21 cellular contexts compared by ENCODE assay signal in genomic region chr10:117362313-117362712, GRCh38. TPM values are rescaled to one million over a fixed set of nuclear protein-coding genes. Genes with fewer than 3 reads are reported as not detected.
DNase-seq lines count a peak whose midpoint lies in the region; ATAC-seq, FAIRE-seq and TF ChIP-seq lines count a peak whose summit lies in the region.
"Had no signal": no experiment of that assay in that cellular context is flagged by ENCODE, and none has a peak within 500 bp of the region (broad histone marks: within the 10 kb centered on the region; RNA-seq: fewer than 3 reads in every experiment).

No MANE protein-coding gene starts in this region.

- TF ChIP-seq EP300 in HepG2 (IDR thresholded peaks at IDR 0.05; ENCODE audit: low read depth in 2 of 2, low read length in 2 of 2) (no peak), HepG2 (CRISPR knock-in tag; IDR thresholded peaks at IDR 0.05; ENCODE audit: borderline replicate concordance) (no peak)

- H4K20me1 ChIP-seq in HepG2 (ENCODE audit: insufficient read depth, low read length): 0 out of 2 replicates have a peak, but pooled peaks cover 15% of the 10 kb centered on the region
- H4K20me1 ChIP-seq in astrocyte (ENCODE audit: insufficient read depth, low read length): peaks cover 48% of the 10 kb centered on the region
- H4K20me1 ChIP-seq in hepatocyte (ENCODE audit: insufficient read depth, poor library complexity, severe bottlenecking): peaks cover 27% of the 10 kb centered on the region

- peaks cover 96% of the 10 kb centered on the region for H3K79me2 ChIP-seq in HepG2 (ENCODE audit: insufficient read depth, low read length)
- H3K79me2 ChIP-seq in astrocyte (ENCODE audit: insufficient read depth, low read length): peaks cover 93% of the 10 kb centered on the region
- peaks cover 95% of the 10 kb centered on the region for H3K79me2 ChIP-seq in hepatocyte

- H3K27ac Mint-ChIP-seq in astrocyte (ENCODE audit: unreplicated experiment): no peak overlapping the region
- H3K27ac Mint-ChIP-seq: activated naive CD4-positive, alpha-beta T cell treated with anti-CD3 and anti-CD28 coated beads, Interleukin-2, amount 10 ng/mL, durations not matched to agents 7 days and 5 days; memory B cell had no signal

- H3K36me3 Mint-ChIP-seq in astrocyte (ENCODE audit: low read depth, unreplicated experiment): peaks cover 1% of the 10 kb centered on the region
- H3K36me3 Mint-ChIP-seq: activated naive CD4-positive, alpha-beta T cell treated with anti-CD3 and anti-CD28 coated beads, Interleukin-2, amount 10 ng/mL, durations not matched to agents 7 days and 5 days; memory B cell; naive thymus-derived CD8-positive, alpha-beta T cell had no signal

- no peak for FAIRE-seq in HepG2 (lab: Jason Lieb, UNC)
- no peak for FAIRE-seq in astrocyte (lab: Jason Lieb, UNC)

- H3K4me3 ChIP-seq in HepG2 (replicated peaks in 1 of 3; ENCODE audit: insufficient read depth in 1 of 3, low read depth in 2 of 3, low read length in 3 of 3) (peak overlapping the region in 1 of 3 experiments; percentile 44; a peak in 2 of 6 replicates), right lobe of liver (peak overlapping the region in 1 of 3 donors; percentile 27), astrocyte (ENCODE audit: insufficient read depth, low read depth, low read length) (no peak overlapping the region), hepatocyte (no peak overlapping the region)
- H3K4me3 ChIP-seq: thyroid gland had no signal

- peaks cover 87% of the 10 kb centered on the region for H3K4me1 ChIP-seq in HepG2 (ENCODE audit: insufficient read depth, low read length)
- peaks cover 0 to 59% (median 22%) of the 10 kb centered on the region in 4 donors for H3K4me1 ChIP-seq in right lobe of liver
- H3K4me1 ChIP-seq in astrocyte (ENCODE audit: insufficient read depth, low read length): peaks cover 54% of the 10 kb centered on the region
- peaks cover 54% of the 10 kb centered on the region for H3K4me1 ChIP-seq in hepatocyte (ENCODE audit: insufficient read depth)

- no peaks in the 10 kb centered on the region for H3K9me3 Mint-ChIP-seq in astrocyte (ENCODE audit: unreplicated experiment)
- H3K9me3 Mint-ChIP-seq: activated naive CD4-positive, alpha-beta T cell treated with anti-CD3 and anti-CD28 coated beads, Interleukin-2, amount 10 ng/mL, durations not matched to agents 7 days and 5 days; memory B cell; naive thymus-derived CD8-positive, alpha-beta T cell had no signal

- no peaks in the 10 kb centered on the region for H3K9me2 ChIP-seq in hepatocyte (replicated peaks; ENCODE audit: insufficient read depth)

- CTCF ChIA-PET in HepG2 (lab: Yijun Ruan, JAX; ENCODE audit: low intra/inter-chr PET ratio, low total read pairs): no interaction called here

- no peaks in the 10 kb centered on the region for H3K27me3 Mint-ChIP-seq in astrocyte (ENCODE audit: low read depth, unreplicated experiment)
- H3K27me3 Mint-ChIP-seq: activated naive CD4-positive, alpha-beta T cell treated with anti-CD3 and anti-CD28 coated beads, Interleukin-2, amount 10 ng/mL, durations not matched to agents 7 days and 5 days; memory B cell; naive thymus-derived CD8-positive, alpha-beta T cell had no signal

- TF ChIP-seq POLR2A in HepG2 (IDR thresholded peaks at IDR 0.05; ENCODE audit: insufficient read depth in 1 of 2, low read depth in 2 of 2, low read length in 2 of 2) (no peak), right lobe of liver (IDR thresholded peaks at IDR 0.05) (no peak)

- H3K4me3 Mint-ChIP-seq in astrocyte (ENCODE audit: unreplicated experiment): no peak overlapping the region
- H3K4me3 Mint-ChIP-seq: activated naive CD4-positive, alpha-beta T cell treated with anti-CD3 and anti-CD28 coated beads, Interleukin-2, amount 10 ng/mL, durations not matched to agents 7 days and 5 days; memory B cell; naive thymus-derived CD8-positive, alpha-beta T cell had no signal

- TF ChIP-seq RAD21 in HepG2 (CRISPR knock-in tag; IDR thresholded peaks at IDR 0.05): no peak

- intact Hi-C loops in HepG2 (cut with micrococcal nuclease; ENCODE audit: unreplicated experiment): no loop called here
- intact Hi-C loops in right lobe of liver (cut with DNase I): no loop called here

- ATAC-seq in HepG2 (no peak), right lobe of liver (no peak)
- ATAC-seq: naive thymus-derived CD8-positive, alpha-beta T cell had no signal

- H2AFZ ChIP-seq in HepG2 (ENCODE audit: low read length) (no peak overlapping the region), astrocyte (ENCODE audit: low read depth, low read length) (no peak overlapping the region), hepatocyte (no peak overlapping the region)

- H3K27me3 ChIP-seq in HepG2 (ENCODE audit: control insufficient read depth in 1 of 2, insufficient read depth in 2 of 2, low read length in 2 of 2) (no peaks in the 10 kb centered on the region), right lobe of liver (no peaks in the 10 kb centered on the region), astrocyte (ENCODE audit: insufficient read depth, low read length) (no peaks in the 10 kb centered on the region), hepatocyte (no peaks in the 10 kb centered on the region)
- H3K27me3 ChIP-seq: thyroid gland had no signal

- H3K4me1 Mint-ChIP-seq in astrocyte (ENCODE audit: low read depth, unreplicated experiment): peaks cover 35% of the 10 kb centered on the region

- no peak for TF ChIP-seq CTCF in HepG2 (CRISPR knock-in tag; IDR thresholded peaks at IDR 0.05)
- no peak for TF ChIP-seq CTCF in right lobe of liver (IDR thresholded peaks at IDR 0.05)
- TF ChIP-seq CTCF in astrocyte (IDR thresholded peaks at IDR 0.05; ENCODE audit: insufficient read depth, low read depth, low read length): no peak
- no peak for TF ChIP-seq CTCF in hepatocyte (IDR thresholded peaks at IDR 0.05; ENCODE audit: poor library complexity)

- H3K9me3 ChIP-seq in HepG2 (ENCODE audit: low read length) (no peaks in the 10 kb centered on the region), right lobe of liver (no peaks in the 10 kb centered on the region), astrocyte (ENCODE audit: insufficient read depth, low read depth, low read length) (no peaks in the 10 kb centered on the region), hepatocyte (ENCODE audit: low read depth) (no peaks in the 10 kb centered on the region)
- H3K9me3 ChIP-seq: thyroid gland had no signal

- H3K9ac ChIP-seq in HepG2 (ENCODE audit: insufficient read depth, low read depth, low read length): no peak overlapping the region
- H3K9ac ChIP-seq in astrocyte (ENCODE audit: low read length): no peak overlapping the region

- H3K36me3 ChIP-seq in HepG2 (replicated peaks in 1 of 2; ENCODE audit: control insufficient read depth in 1 of 2, insufficient read depth in 2 of 2, low read length in 2 of 2) (no peaks in the 10 kb centered on the region), right lobe of liver (no peaks in the 10 kb centered on the region), astrocyte (ENCODE audit: insufficient read depth, low read length) (no peaks in the 10 kb centered on the region), hepatocyte (replicated peaks; ENCODE audit: insufficient read depth, low read depth) (no peaks in the 10 kb centered on the region)
- H3K36me3 ChIP-seq: thyroid gland had no signal

- H3K27ac ChIP-seq in HepG2 (ENCODE audit: extremely low read length, insufficient read depth, low read length) (peak overlapping the region; percentile 73), right lobe of liver (peak overlapping the region in 1 of 3 donors; percentile 50), astrocyte (ENCODE audit: low read depth, low read length) (peak overlapping the region; percentile 65), hepatocyte (peak overlapping the region; percentile 36)
- H3K27ac ChIP-seq: thyroid gland had no signal

- POLR2A ChIA-PET in HepG2 (lab: Yijun Ruan, JAX): no interaction called here

- in situ Hi-C loops in HepG2 (cut with HindIII; ENCODE audit: extremely low pct_ligation_motif_present, low pct_unique_long_range_greater_than_20kb): no loop called here

- H3K4me2 ChIP-seq in HepG2 (ENCODE audit: low read depth, low read length) (peak overlapping the region; percentile 71), astrocyte (ENCODE audit: low read length) (peak overlapping the region; percentile 37), hepatocyte (peak overlapping the region; percentile 66)

- DNase-seq in HepG2 (ENCODE audit: low spot score) (no peak), right lobe of liver (no peak), astrocyte (ENCODE audit: low read depth) (peak; percentile 41), hepatocyte (ENCODE audit: low spot score) (no peak), GM19238 (ENCODE audit: insufficient read length, low spot score) (no peak), DMS53 treated with DMSO at 0.1 percent for 48 hours (lab: John Stamatoyannopoulos, UW; ENCODE audit: unreplicated experiment) (no peak)
- no peak for DNase-seq in activated CD4-positive, alpha-beta T cell treated with anti-CD3 and anti-CD28 coated beads, Interleukin-2, amount 50 U/mL, for 4 hours
- no peak for DNase-seq in activated CD8-positive, alpha-beta memory T cell treated with anti-CD3 and anti-CD28 coated beads, Interleukin-2, amount 50 U/mL, for 4 hours
- DNase-seq: activated CD4-positive, alpha-beta T cell treated with anti-CD3 and anti-CD28 coated beads, Interleukin-2, amount 50 U/mL, for 48 hours; activated naive CD4-positive, alpha-beta T cell treated with anti-CD3 and anti-CD28 coated beads, Interleukin-2, amount 10 ng/mL, durations not matched to agents 7 days and 5 days; activated T-cell treated with anti-CD3 and anti-CD28 coated beads, Interleukin-2, amount 50 U/mL, for 1 hour; islet precursor cell; naive thymus-derived CD8-positive, alpha-beta T cell; NCI-H1436; NCI-H446; NK-92 treated with Interleukin-12 subunit alpha and Interleukin-12 subunit beta, amount 100 ng/mL, for 24 hours; posterior cingulate gyrus; RPMI8226; T-helper 1 cell; thyroid gland had no signal

- BruUV-seq in HepG2 (replicated peaks; lab: Mats Ljungman, UMichigan): no TSS peak

RNA-seq across cellular contexts. Expression of gene PDZD8, which starts 12.9 kb away (rescaled TPM):
- total RNA-seq in HepG2 (2016; rRNA removed; fragmentation: Illumina TruSeq; extraction: Trizol) (32.0 and 34.2 TPM in 2 replicates), right lobe of liver (10 to 100 TPM; 33.5 to 59.7 (median 46.4) TPM), astrocyte (29.2 and 31.3 TPM in 2 replicates), hepatocyte (45.6 and 77.2 TPM in 2 replicates)
- 1.8 and 3.3 TPM in 2 replicates for total RNA-seq in HepG2 (2016; cell fraction: cytosol; rRNA removed; fragmentation: Illumina TruSeq; extraction: Trizol; ENCODE audit: low read depth)
- total RNA-seq in HepG2 (2016; cell fraction: insoluble cytoplasmic fraction; rRNA removed; fragmentation: Illumina TruSeq; extraction: Trizol): 30.1 and 30.9 TPM in 2 replicates
- total RNA-seq in HepG2 (2016; cell fraction: membrane; rRNA removed; fragmentation: Illumina TruSeq; extraction: Trizol): 22.1 and 23.4 TPM in 2 replicates
- 34.9 and 35.6 TPM in 2 replicates for total RNA-seq in HepG2 (2016; cell fraction: nucleus; rRNA removed; fragmentation: Illumina TruSeq; extraction: Trizol)
- polyA plus RNA-seq in HepG2 (2011; rRNA removed) (8.2 and 11.2 TPM in 2 replicates), hepatocyte (10.5 and 12.9 TPM in 2 replicates)
- polyA plus RNA-seq in HepG2 (2011; cell fraction: cytosol; rRNA removed): 5.4 and 9.0 TPM in 2 replicates
- polyA plus RNA-seq in HepG2 (2011; cell fraction: nucleus; rRNA removed): 4.6 and 5.6 TPM in 2 replicates
- 13.9 and 14.8 TPM in 2 replicates for polyA plus RNA-seq in HepG2 (2012)
- polyA plus RNA-seq in HepG2 (2016; cell fraction: cytosol; fragmentation: Illumina TruSeq; extraction: Trizol; ENCODE audit: low read depth): 1.5 and 2.0 TPM in 2 replicates
- polyA plus RNA-seq in HepG2 (2016; cell fraction: insoluble cytoplasmic fraction; fragmentation: Illumina TruSeq; extraction: Trizol; ENCODE audit: low read depth): 20.4 and 20.5 TPM in 2 replicates
- 9.6 and 10.4 TPM in 2 replicates for polyA plus RNA-seq in HepG2 (2016; cell fraction: membrane; fragmentation: Illumina TruSeq; extraction: Trizol; ENCODE audit: low read depth)
- 17.1 and 18.4 TPM in 2 replicates for polyA plus RNA-seq in HepG2 (2016; cell fraction: nucleus; fragmentation: Illumina TruSeq; extraction: Trizol; ENCODE audit: insufficient read depth, low read depth)
- 21.5 and 39.5 TPM in 2 replicates for polyA minus RNA-seq in HepG2 (2011; rRNA and poly(A)+ RNA removed; ENCODE audit: low replicate concordance)
- polyA minus RNA-seq in HepG2 (2011; cell fraction: cytosol; rRNA and poly(A)+ RNA removed): 38.4 and 49.5 TPM in 2 replicates
- polyA minus RNA-seq in HepG2 (2011; cell fraction: nucleus; rRNA and poly(A)+ RNA removed): 38.2 and 59.4 TPM in 2 replicates
